Comparison of ENCODE assay signal across 1 cellular context in the genomic region with DNA sequence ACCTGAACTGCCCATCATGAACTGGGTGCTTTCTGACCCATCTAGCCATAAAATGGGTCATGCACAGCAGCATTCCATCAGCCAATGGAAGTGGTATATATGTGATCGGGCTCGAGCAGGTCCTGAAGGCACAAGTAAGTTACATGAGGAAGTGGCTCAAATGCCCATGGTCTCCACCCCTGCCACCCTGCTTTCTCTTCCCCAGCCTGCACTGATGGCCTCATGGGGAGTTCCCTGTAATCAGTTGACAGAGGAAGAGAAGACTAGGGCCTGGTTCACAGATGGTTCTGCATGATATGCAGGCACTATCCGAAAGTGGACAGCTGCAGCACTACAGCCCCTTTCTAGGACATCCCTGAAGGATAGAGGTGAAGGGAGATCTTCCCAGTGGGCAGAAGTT.
TF ChIP-seq lines count a peak whose summit lies in the region.
"Not testable (repeated sequence)": the region's sequence is repeated elsewhere in the genome, so short reads cannot be mapped to it uniquely, and the experiment has no call there.

No MANE protein-coding gene starts in this region.

TF ChIP-seq in K562, 482 proteins besides CTCF, POLR2A, EP300 and RAD21 (continued from another document and continues in another):
- TF ChIP-seq, protein P1, sequence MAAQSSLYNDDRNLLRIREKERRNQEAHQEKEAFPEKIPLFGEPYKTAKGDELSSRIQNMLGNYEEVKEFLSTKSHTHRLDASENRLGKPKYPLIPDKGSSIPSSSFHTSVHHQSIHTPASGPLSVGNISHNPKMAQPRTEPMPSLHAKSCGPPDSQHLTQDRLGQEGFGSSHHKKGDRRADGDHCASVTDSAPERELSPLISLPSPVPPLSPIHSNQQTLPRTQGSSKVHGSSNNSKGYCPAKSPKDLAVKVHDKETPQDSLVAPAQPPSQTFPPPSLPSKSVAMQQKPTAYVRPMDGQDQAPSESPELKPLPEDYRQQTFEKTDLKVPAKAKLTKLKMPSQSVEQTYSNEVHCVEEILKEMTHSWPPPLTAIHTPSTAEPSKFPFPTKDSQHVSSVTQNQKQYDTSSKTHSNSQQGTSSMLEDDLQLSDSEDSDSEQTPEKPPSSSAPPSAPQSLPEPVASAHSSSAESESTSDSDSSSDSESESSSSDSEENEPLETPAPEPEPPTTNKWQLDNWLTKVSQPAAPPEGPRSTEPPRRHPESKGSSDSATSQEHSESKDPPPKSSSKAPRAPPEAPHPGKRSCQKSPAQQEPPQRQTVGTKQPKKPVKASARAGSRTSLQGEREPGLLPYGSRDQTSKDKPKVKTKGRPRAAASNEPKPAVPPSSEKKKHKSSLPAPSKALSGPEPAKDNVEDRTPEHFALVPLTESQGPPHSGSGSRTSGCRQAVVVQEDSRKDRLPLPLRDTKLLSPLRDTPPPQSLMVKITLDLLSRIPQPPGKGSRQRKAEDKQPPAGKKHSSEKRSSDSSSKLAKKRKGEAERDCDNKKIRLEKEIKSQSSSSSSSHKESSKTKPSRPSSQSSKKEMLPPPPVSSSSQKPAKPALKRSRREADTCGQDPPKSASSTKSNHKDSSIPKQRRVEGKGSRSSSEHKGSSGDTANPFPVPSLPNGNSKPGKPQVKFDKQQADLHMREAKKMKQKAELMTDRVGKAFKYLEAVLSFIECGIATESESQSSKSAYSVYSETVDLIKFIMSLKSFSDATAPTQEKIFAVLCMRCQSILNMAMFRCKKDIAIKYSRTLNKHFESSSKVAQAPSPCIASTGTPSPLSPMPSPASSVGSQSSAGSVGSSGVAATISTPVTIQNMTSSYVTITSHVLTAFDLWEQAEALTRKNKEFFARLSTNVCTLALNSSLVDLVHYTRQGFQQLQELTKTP (IDR thresholded peaks at IDR 0.05; ENCODE audit: low read depth in 1 of 2, partially characterized antibody in 2 of 2) = peak in 1 of 2 experiments; percentile 31
- TF ChIP-seq NR2C2 (CRISPR knock-in tag; IDR thresholded peaks at IDR 0.05); TEAD4 (CRISPR knock-in tag; IDR thresholded peaks at IDR 0.05; ENCODE audit: borderline replicate concordance); TOE1 (CRISPR knock-in tag; IDR thresholded peaks at IDR 0.05; ENCODE audit: borderline replicate concordance, low read depth); MYNN (CRISPR knock-in tag; IDR thresholded peaks at IDR 0.05): not testable (repeated sequence)
- peak; percentile 21; the same call in 1 of the 2 replicates for TF ChIP-seq NR2C2 (tag; IDR thresholded peaks at IDR 0.05)
- TF ChIP-seq, protein P2, sequence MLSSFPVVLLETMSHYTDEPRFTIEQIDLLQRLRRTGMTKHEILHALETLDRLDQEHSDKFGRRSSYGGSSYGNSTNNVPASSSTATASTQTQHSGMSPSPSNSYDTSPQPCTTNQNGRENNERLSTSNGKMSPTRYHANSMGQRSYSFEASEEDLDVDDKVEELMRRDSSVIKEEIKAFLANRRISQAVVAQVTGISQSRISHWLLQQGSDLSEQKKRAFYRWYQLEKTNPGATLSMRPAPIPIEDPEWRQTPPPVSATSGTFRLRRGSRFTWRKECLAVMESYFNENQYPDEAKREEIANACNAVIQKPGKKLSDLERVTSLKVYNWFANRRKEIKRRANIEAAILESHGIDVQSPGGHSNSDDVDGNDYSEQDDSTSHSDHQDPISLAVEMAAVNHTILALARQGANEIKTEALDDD (IDR thresholded peaks at IDR 0.05) = peak; percentile 60; the same call in 1 of the 2 replicates
- TF ChIP-seq TARDBP (IDR thresholded peaks at IDR 0.05) = 0 out of 2 replicates have a peak, but pooled peaks have one; percentile 49
- peak; percentile 60; the same call in 1 of the 2 replicates for TF ChIP-seq SMARCC2 (IDR thresholded peaks at IDR 0.05; ENCODE audit: low read depth)
- TF ChIP-seq OTX1 (CRISPR knock-in tag; IDR thresholded peaks at IDR 0.05) = peak; percentile 74; the same call in 1 of the 2 replicates
- TF ChIP-seq, protein P3, sequence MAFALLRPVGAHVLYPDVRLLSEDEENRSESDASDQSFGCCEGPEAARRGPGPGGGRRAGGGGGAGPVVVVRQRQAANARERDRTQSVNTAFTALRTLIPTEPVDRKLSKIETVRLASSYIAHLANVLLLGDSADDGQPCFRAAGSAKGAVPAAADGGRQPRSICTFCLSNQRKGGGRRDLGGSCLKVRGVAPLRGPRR (CRISPR knock-in tag; IDR thresholded peaks at IDR 0.05) = 0 out of 2 replicates have a peak, but pooled peaks have one; percentile 36
- peak; percentile 89 for TF ChIP-seq KLF16 (IDR thresholded peaks at IDR 0.05)
- peak; percentile 78; the same call in 1 of the 2 replicates for TF ChIP-seq ZNF583 (CRISPR knock-in tag; IDR thresholded peaks at IDR 0.05)
- TF ChIP-seq CC2D1A (IDR thresholded peaks at IDR 0.05) = peak; percentile 67; the same call in 1 of the 2 replicates
- TF ChIP-seq ZNF445 (CRISPR knock-in tag; IDR thresholded peaks at IDR 0.05; ENCODE audit: low read depth) = 0 out of 2 replicates have a peak, but pooled peaks have one; percentile 33
- TF ChIP-seq ELF4 (CRISPR knock-in tag; IDR thresholded peaks at IDR 0.05) = peak; percentile 78
- TF ChIP-seq, protein P4, sequence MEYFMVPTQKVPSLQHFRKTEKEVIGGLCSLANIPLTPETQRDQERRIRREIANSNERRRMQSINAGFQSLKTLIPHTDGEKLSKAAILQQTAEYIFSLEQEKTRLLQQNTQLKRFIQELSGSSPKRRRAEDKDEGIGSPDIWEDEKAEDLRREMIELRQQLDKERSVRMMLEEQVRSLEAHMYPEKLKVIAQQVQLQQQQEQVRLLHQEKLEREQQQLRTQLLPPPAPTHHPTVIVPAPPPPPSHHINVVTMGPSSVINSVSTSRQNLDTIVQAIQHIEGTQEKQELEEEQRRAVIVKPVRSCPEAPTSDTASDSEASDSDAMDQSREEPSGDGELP (CRISPR knock-in tag; IDR thresholded peaks at IDR 0.05; ENCODE audit: borderline replicate concordance) = peak; percentile 73
- 0 out of 4 replicates have a peak, but pooled peaks of 1 of the 2 experiments have one; percentile 24 for TF ChIP-seq NONO (IDR thresholded peaks at IDR 0.05; ENCODE audit: low read depth in 2 of 2, low read length in 1 of 2)
- TF ChIP-seq TRIM24 (IDR thresholded peaks at IDR 0.05) = peak; percentile 81 to 90
- peak; percentile 57 for TF ChIP-seq CCNT2 (IDR thresholded peaks at IDR 0.05; ENCODE audit: borderline replicate concordance, extremely low read depth, insufficient read length, low read depth, low read length)
- TF ChIP-seq, protein P5, sequence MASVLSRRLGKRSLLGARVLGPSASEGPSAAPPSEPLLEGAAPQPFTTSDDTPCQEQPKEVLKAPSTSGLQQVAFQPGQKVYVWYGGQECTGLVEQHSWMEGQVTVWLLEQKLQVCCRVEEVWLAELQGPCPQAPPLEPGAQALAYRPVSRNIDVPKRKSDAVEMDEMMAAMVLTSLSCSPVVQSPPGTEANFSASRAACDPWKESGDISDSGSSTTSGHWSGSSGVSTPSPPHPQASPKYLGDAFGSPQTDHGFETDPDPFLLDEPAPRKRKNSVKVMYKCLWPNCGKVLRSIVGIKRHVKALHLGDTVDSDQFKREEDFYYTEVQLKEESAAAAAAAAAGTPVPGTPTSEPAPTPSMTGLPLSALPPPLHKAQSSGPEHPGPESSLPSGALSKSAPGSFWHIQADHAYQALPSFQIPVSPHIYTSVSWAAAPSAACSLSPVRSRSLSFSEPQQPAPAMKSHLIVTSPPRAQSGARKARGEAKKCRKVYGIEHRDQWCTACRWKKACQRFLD (CRISPR knock-in tag; IDR thresholded peaks at IDR 0.05) = peak; percentile 76
- TF ChIP-seq DPF2 (IDR thresholded peaks at IDR 0.05) = peak; percentile 86
- peak; percentile 38; the same call in 1 of the 2 replicates for TF ChIP-seq SPI1 (IDR thresholded peaks at IDR 0.05; ENCODE audit: borderline replicate concordance, low read depth, low read length)
- peak; percentile 47; the same call in 1 of the 2 replicates for TF ChIP-seq ATF7 (IDR thresholded peaks at IDR 0.05)
- peak; percentile 93 for TF ChIP-seq SMARCA4 (IDR thresholded peaks at IDR 0.05)
- TF ChIP-seq, protein P6, sequence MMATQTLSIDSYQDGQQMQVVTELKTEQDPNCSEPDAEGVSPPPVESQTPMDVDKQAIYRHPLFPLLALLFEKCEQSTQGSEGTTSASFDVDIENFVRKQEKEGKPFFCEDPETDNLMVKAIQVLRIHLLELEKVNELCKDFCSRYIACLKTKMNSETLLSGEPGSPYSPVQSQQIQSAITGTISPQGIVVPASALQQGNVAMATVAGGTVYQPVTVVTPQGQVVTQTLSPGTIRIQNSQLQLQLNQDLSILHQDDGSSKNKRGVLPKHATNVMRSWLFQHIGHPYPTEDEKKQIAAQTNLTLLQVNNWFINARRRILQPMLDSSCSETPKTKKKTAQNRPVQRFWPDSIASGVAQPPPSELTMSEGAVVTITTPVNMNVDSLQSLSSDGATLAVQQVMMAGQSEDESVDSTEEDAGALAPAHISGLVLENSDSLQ (IDR thresholded peaks at IDR 0.05) = peak; percentile 34; the same call in 1 of the 2 replicates
- peak; percentile 77; the same call in 1 of the 2 replicates for TF ChIP-seq LCOR (CRISPR knock-in tag; IDR thresholded peaks at IDR 0.05)
- TF ChIP-seq ARID1B (IDR thresholded peaks at IDR 0.05) = peak; percentile 96
- peak; percentile 88 for TF ChIP-seq TEAD4 (IDR thresholded peaks at IDR 0.05; ENCODE audit: low read length)
- TF ChIP-seq NCOR1 (IDR thresholded peaks at IDR 0.05) = peak; percentile 90
- peak; percentile 58; the same call in 1 of the 2 replicates for TF ChIP-seq HDAC2 (IDR thresholded peaks at IDR 0.05)
- TF ChIP-seq, protein P7, sequence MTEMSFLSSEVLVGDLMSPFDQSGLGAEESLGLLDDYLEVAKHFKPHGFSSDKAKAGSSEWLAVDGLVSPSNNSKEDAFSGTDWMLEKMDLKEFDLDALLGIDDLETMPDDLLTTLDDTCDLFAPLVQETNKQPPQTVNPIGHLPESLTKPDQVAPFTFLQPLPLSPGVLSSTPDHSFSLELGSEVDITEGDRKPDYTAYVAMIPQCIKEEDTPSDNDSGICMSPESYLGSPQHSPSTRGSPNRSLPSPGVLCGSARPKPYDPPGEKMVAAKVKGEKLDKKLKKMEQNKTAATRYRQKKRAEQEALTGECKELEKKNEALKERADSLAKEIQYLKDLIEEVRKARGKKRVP (CRISPR knock-in tag; IDR thresholded peaks at IDR 0.05) = peak; percentile 45; the same call in 1 of the 2 replicates
- TF ChIP-seq ZNF668 (CRISPR knock-in tag; IDR thresholded peaks at IDR 0.05) = peak; percentile 38; the same call in 1 of the 2 replicates
- 0 out of 2 replicates have a peak, but pooled peaks have one; percentile 21 for TF ChIP-seq BACH1 (tag; IDR thresholded peaks at IDR 0.05)
- TF ChIP-seq ZEB2 (IDR thresholded peaks at IDR 0.05) = 0 out of 2 replicates have a peak, but pooled peaks have one; percentile 29
- TF ChIP-seq TOE1 (IDR thresholded peaks at IDR 0.05; ENCODE audit: borderline replicate concordance) = peak; percentile 41; the same call in 1 of the 2 replicates
- peak; percentile 88 for TF ChIP-seq CTBP1 (IDR thresholded peaks at IDR 0.05; ENCODE audit: borderline replicate concordance)
- TF ChIP-seq TCF3 (CRISPR knock-in tag; IDR thresholded peaks at IDR 0.05) = peak; percentile 96
- TF ChIP-seq, protein P8, sequence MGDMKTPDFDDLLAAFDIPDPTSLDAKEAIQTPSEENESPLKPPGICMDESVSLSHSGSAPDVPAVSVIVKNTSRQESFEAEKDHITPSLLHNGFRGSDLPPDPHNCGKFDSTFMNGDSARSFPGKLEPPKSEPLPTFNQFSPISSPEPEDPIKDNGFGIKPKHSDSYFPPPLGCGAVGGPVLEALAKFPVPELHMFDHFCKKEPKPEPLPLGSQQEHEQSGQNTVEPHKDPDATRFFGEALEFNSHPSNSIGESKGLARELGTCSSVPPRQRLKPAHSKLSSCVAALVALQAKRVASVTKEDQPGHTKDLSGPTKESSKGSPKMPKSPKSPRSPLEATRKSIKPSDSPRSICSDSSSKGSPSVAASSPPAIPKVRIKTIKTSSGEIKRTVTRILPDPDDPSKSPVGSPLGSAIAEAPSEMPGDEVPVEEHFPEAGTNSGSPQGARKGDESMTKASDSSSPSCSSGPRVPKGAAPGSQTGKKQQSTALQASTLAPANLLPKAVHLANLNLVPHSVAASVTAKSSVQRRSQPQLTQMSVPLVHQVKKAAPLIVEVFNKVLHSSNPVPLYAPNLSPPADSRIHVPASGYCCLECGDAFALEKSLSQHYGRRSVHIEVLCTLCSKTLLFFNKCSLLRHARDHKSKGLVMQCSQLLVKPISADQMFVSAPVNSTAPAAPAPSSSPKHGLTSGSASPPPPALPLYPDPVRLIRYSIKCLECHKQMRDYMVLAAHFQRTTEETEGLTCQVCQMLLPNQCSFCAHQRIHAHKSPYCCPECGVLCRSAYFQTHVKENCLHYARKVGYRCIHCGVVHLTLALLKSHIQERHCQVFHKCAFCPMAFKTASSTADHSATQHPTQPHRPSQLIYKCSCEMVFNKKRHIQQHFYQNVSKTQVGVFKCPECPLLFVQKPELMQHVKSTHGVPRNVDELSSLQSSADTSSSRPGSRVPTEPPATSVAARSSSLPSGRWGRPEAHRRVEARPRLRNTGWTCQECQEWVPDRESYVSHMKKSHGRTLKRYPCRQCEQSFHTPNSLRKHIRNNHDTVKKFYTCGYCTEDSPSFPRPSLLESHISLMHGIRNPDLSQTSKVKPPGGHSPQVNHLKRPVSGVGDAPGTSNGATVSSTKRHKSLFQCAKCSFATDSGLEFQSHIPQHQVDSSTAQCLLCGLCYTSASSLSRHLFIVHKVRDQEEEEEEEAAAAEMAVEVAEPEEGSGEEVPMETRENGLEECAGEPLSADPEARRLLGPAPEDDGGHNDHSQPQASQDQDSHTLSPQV (IDR thresholded peaks at IDR 0.05) = peak; percentile 90
- TF ChIP-seq SMAD4 (CRISPR knock-in tag; conservative IDR thresholded peaks at IDR 0.05) = peak; percentile 87
- TF ChIP-seq SMARCE1 (IDR thresholded peaks at IDR 0.05) = peak; percentile 78
- TF ChIP-seq CXXC5 (CRISPR knock-in tag; IDR thresholded peaks at IDR 0.05) = peak; percentile 65
- TF ChIP-seq, protein P9, sequence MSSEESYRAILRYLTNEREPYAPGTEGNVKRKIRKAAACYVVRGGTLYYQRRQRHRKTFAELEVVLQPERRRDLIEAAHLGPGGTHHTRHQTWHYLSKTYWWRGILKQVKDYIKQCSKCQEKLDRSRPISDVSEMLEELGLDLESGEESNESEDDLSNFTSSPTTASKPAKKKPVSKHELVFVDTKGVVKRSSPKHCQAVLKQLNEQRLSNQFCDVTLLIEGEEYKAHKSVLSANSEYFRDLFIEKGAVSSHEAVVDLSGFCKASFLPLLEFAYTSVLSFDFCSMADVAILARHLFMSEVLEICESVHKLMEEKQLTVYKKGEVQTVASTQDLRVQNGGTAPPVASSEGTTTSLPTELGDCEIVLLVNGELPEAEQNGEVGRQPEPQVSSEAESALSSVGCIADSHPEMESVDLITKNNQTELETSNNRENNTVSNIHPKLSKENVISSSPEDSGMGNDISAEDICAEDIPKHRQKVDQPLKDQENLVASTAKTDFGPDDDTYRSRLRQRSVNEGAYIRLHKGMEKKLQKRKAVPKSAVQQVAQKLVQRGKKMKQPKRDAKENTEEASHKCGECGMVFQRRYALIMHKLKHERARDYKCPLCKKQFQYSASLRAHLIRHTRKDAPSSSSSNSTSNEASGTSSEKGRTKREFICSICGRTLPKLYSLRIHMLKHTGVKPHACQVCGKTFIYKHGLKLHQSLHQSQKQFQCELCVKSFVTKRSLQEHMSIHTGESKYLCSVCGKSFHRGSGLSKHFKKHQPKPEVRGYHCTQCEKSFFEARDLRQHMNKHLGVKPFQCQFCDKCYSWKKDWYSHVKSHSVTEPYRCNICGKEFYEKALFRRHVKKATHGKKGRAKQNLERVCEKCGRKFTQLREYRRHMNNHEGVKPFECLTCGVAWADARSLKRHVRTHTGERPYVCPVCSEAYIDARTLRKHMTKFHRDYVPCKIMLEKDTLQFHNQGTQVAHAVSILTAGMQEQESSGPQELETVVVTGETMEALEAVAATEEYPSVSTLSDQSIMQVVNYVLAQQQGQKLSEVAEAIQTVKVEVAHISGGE (CRISPR knock-in tag; IDR thresholded peaks at IDR 0.05) = peak in 1 of 3 experiments; percentile 62; a peak in 2 of 6 replicates
- TF ChIP-seq STAT5A (IDR thresholded peaks at IDR 0.05; ENCODE audit: borderline replicate concordance, low read length) = peak; percentile 72
- peak; percentile 88 for TF ChIP-seq MYNN (IDR thresholded peaks at IDR 0.05)
- TF ChIP-seq MEIS2 (IDR thresholded peaks at IDR 0.05; ENCODE audit: partially characterized antibody) = peak; percentile 43
- TF ChIP-seq DMBX1 (CRISPR knock-in tag; IDR thresholded peaks at IDR 0.05; ENCODE audit: borderline replicate concordance) = peak; percentile 91
